8 cellular contexts compared by ENCODE assay signal in genomic region chr7:64947252-64948000, GRCh38. TPM values are rescaled to one million over a fixed set of nuclear protein-coding genes. Genes with fewer than 3 reads are reported as not detected.
DNase-seq lines count a peak whose midpoint lies in the region; ATAC-seq and TF ChIP-seq lines count a peak whose summit lies in the region.

No MANE protein-coding gene starts in this region.

- peaks cover 4% of the 10 kb centered on the region for H3K4me1 Mint-ChIP-seq in T-helper 17 cell
- H3K4me1 Mint-ChIP-seq in activated T-helper 2 cell treated with anti-CD3 and anti-CD28 coated beads, Interferon-gamma antibody, Interleukin-2, Interleukin-4, amounts not matched to agents 10 μg/mL and 5 μg/mL and 100 μg/mL, durations not matched to agents 14 hours and 24 hours and 36 hours (ENCODE audit: low read depth), result no peaks in the 10 kb centered on the region

- intact Hi-C loops in left ventricle myocardium inferior (cut with micrococcal nuclease), result no loop called here
- intact Hi-C loops in activated T-helper 2 cell treated with anti-CD3 and anti-CD28 coated beads, Interferon-gamma antibody, Interleukin-2, Interleukin-4, amounts not matched to agents 10 μg/mL and 5 μg/mL and 100 μg/mL, durations not matched to agents 14 hours and 24 hours and 36 hours (cut with micrococcal nuclease), result no loop called here

- H3K4me1 ChIP-seq in left ventricle myocardium inferior, result peaks cover 13% of the 10 kb centered on the region
- no peaks in the 10 kb centered on the region for H3K4me1 ChIP-seq in parathyroid adenoma

- no peaks in the 10 kb centered on the region for H3K36me3 ChIP-seq in left ventricle myocardium inferior
- no peaks in the 10 kb centered on the region for H3K36me3 ChIP-seq in parathyroid adenoma (ENCODE audit: control insufficient read depth, insufficient read depth, low read length)

- TF ChIP-seq CTCF in left ventricle myocardium inferior (IDR thresholded peaks at IDR 0.05; ENCODE audit: borderline replicate concordance) (no peak), parathyroid adenoma (IDR thresholded peaks at IDR 0.05) (no peak)

- peak overlapping the region; percentile 59 for H3K4me3 Mint-ChIP-seq in T-helper 17 cell
- H3K4me3 Mint-ChIP-seq in activated T-helper 2 cell treated with anti-CD3 and anti-CD28 coated beads, Interferon-gamma antibody, Interleukin-2, Interleukin-4, amounts not matched to agents 10 μg/mL and 5 μg/mL and 100 μg/mL, durations not matched to agents 14 hours and 24 hours and 36 hours (ENCODE audit: low read depth), result no peak overlapping the region

- H3K36me3 Mint-ChIP-seq in T-helper 17 cell (ENCODE audit: low read depth), result no peaks in the 10 kb centered on the region
- H3K36me3 Mint-ChIP-seq in activated T-helper 2 cell treated with anti-CD3 and anti-CD28 coated beads, Interferon-gamma antibody, Interleukin-2, Interleukin-4, amounts not matched to agents 10 μg/mL and 5 μg/mL and 100 μg/mL, durations not matched to agents 14 hours and 24 hours and 36 hours (ENCODE audit: low read depth), result no peaks in the 10 kb centered on the region

- H3K9me3 Mint-ChIP-seq in activated T-helper 2 cell treated with anti-CD3 and anti-CD28 coated beads, Interferon-gamma antibody, Interleukin-2, Interleukin-4, amounts not matched to agents 10 μg/mL and 5 μg/mL and 100 μg/mL, durations not matched to agents 14 hours and 24 hours and 36 hours, result peaks cover 8% of the 10 kb centered on the region

- H3K9me3 ChIP-seq in T-helper 17 cell (ENCODE audit: control insufficient read depth, low read length, poor library complexity, severe bottlenecking), result no peaks in the 10 kb centered on the region
- no peaks in the 10 kb centered on the region for H3K9me3 ChIP-seq in left ventricle myocardium inferior (replicated peaks)
- H3K9me3 ChIP-seq in parathyroid adenoma (ENCODE audit: control insufficient read depth, low read length), result no peaks in the 10 kb centered on the region

- H3K27me3 ChIP-seq in left ventricle myocardium inferior (ENCODE audit: low read depth), result peaks cover 62% of the 10 kb centered on the region
- peaks cover 3% of the 10 kb centered on the region for H3K27me3 ChIP-seq in parathyroid adenoma (ENCODE audit: control insufficient read depth, insufficient read depth, low read length)

- H3K27ac ChIP-seq in left ventricle myocardium inferior (replicated peaks), result no peak overlapping the region
- no peak overlapping the region for H3K27ac ChIP-seq in parathyroid adenoma

- H2AFZ ChIP-seq in parathyroid adenoma, result peak overlapping the region; percentile 86

- H3K4me3 ChIP-seq in left ventricle myocardium inferior (peak overlapping the region; percentile 65), parathyroid adenoma (ENCODE audit: low read depth, low read length) (no peak overlapping the region)

- peaks cover 63% of the 10 kb centered on the region for H3K27me3 Mint-ChIP-seq in T-helper 17 cell
- peaks cover 26% of the 10 kb centered on the region for H3K27me3 Mint-ChIP-seq in activated T-helper 2 cell treated with anti-CD3 and anti-CD28 coated beads, Interferon-gamma antibody, Interleukin-2, Interleukin-4, amounts not matched to agents 10 μg/mL and 5 μg/mL and 100 μg/mL, durations not matched to agents 14 hours and 24 hours and 36 hours (ENCODE audit: low read depth)

- no peak overlapping the region for H3K9ac ChIP-seq in parathyroid adenoma

- no peak for ATAC-seq in T-helper 17 cell

- DNase-seq in D341Med (ENCODE audit: low spot score), result peak; percentile 38
- DNase-seq in T-helper 17 cell, result no peak
- no peak for DNase-seq in left ventricle myocardium inferior
- DNase-seq in activated T-helper 2 cell treated with anti-CD3 and anti-CD28 coated beads, Interferon-gamma antibody, Interleukin-2, Interleukin-4, amounts not matched to agents 10 μg/mL and 5 μg/mL and 100 μg/mL, durations not matched to agents 14 hours and 24 hours and 36 hours (ENCODE audit: low spot score), result no peak
- DNase-seq in activated CD4-positive, CD25-positive, alpha-beta regulatory T cell (lab: John Stamatoyannopoulos, UW), result no peak
- DNase-seq in NCI-H2227 (lab: John Stamatoyannopoulos, UW; ENCODE audit: unreplicated experiment), result no peak
- no peak for DNase-seq in activated CD4-positive, alpha-beta T cell treated with anti-CD3 and anti-CD28 coated beads for 4 hours

- H3K27ac Mint-ChIP-seq in T-helper 17 cell, result no peak overlapping the region
- H3K27ac Mint-ChIP-seq in activated T-helper 2 cell treated with anti-CD3 and anti-CD28 coated beads, Interferon-gamma antibody, Interleukin-2, Interleukin-4, amounts not matched to agents 10 μg/mL and 5 μg/mL and 100 μg/mL, durations not matched to agents 14 hours and 24 hours and 36 hours, result no peak overlapping the region

- peak overlapping the region; percentile 55 for H3K4me2 ChIP-seq in parathyroid adenoma (ENCODE audit: low read length)

- H3K79me2 ChIP-seq in parathyroid adenoma, result no peaks in the 10 kb centered on the region

RNA-seq across cellular contexts. Expression of gene ZNF117, which starts 43.4 kb away (rescaled TPM):
- total RNA-seq in T-helper 17 cell (1 to 10 TPM; 1.4 to 4.4 TPM), left ventricle myocardium inferior (3.2 TPM)
- 3.3 and 3.5 TPM in 2 replicates for total RNA-seq in activated T-helper 2 cell treated with anti-CD3 and anti-CD28 coated beads, Interferon-gamma antibody, Interleukin-2, Interleukin-4, amounts not matched to agents 10 μg/mL and 5 μg/mL and 100 μg/mL, durations not matched to agents 14 hours and 24 hours and 36 hours

RNA-seq across cellular contexts. Expression of gene ZNF273, which starts 44.4 kb away (rescaled TPM):
- 1 to 10 TPM; 5.9 to 6.7 TPM for total RNA-seq in T-helper 17 cell
- 1.1 TPM for total RNA-seq in left ventricle myocardium inferior
- 7.2 and 7.5 TPM in 2 replicates for total RNA-seq in activated T-helper 2 cell treated with anti-CD3 and anti-CD28 coated beads, Interferon-gamma antibody, Interleukin-2, Interleukin-4, amounts not matched to agents 10 μg/mL and 5 μg/mL and 100 μg/mL, durations not matched to agents 14 hours and 24 hours and 36 hours

RNA-seq across cellular contexts. Expression of gene ERV3-1, which starts 59.1 kb away (rescaled TPM):
- total RNA-seq in T-helper 17 cell, result 10 to 100 TPM; 15.2 to 21.8 TPM
- 6.8 TPM for total RNA-seq in left ventricle myocardium inferior
- total RNA-seq in activated T-helper 2 cell treated with anti-CD3 and anti-CD28 coated beads, Interferon-gamma antibody, Interleukin-2, Interleukin-4, amounts not matched to agents 10 μg/mL and 5 μg/mL and 100 μg/mL, durations not matched to agents 14 hours and 24 hours and 36 hours, result 9.7 and 9.8 TPM in 2 replicates
